In the genomic region with DNA sequence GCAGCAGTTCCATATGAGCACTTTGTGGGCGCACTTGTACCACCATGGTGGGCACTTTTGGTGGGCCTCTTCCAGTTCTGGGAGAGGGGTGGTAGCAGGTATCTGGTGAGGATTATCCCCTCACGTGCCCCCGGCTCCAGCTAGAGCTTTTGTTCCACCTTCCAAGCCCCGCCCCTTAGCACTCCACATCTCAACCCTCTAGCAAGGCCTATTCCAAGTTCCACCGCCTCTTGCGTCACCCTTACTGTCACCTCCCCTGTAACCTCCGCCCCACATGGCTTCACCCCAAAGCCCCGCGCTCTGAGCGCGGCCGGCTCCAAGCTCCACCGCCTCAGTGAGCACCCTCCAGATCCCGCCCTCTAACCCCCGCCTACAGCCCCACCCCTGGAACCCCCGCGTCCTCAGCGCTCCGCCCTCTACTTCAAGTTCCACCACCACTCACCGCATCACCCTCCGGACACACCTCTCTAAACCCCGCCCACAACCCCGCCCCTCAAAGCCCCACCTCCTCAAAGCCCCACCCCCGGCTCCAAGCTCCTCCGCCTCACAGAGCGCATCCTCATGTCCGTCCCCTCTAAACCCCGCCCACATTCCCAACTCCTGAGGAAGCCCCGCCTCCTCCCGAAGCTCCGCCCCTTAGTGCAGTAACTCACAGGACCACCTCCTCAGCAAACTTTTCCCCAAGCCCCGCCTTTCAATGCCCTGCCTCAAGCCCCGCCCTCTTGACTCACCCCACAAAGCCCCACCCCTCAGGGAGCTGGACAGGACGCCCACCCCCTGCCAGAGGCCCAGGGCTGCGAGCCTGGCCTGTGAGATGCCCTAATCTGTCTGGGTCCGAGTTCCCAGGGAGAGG, we compare ENCODE assay signal across 9 cellular contexts. TPM values are rescaled to one million over a fixed set of nuclear protein-coding genes. Genes with fewer than 3 reads are reported as not detected.
DNase-seq lines count a peak whose midpoint lies in the region; ATAC-seq, FAIRE-seq and TF ChIP-seq lines count a peak whose summit lies in the region.
"Had no signal": no experiment of that assay in that cellular context is flagged by ENCODE, and none has a peak within 500 bp of the region (broad histone marks: within the 10 kb centered on the region; RNA-seq: fewer than 3 reads in every experiment).

No MANE protein-coding gene starts in this region.

- H3K4me1 ChIP-seq in endothelial cell of umbilical vein (ENCODE audit: control insufficient read depth, extremely low read depth, insufficient read depth, low read length), result no peaks in the 10 kb centered on the region

- H3K4me2 ChIP-seq in endothelial cell of umbilical vein (ENCODE audit: insufficient read depth, low read length), result no peak overlapping the region

- FAIRE-seq in endothelial cell of umbilical vein (lab: Jason Lieb, UNC), result peak; percentile 66

- no peaks in the 10 kb centered on the region; the same call in 1 of the 2 replicates for H3K27me3 Mint-ChIP-seq in WTC11 (ENCODE audit: low read depth)

- CTCF ChIA-PET in WTC11 (lab: Charles Lee) (interaction anchor here (0.6 to 4.0 kb wide), 37 partner anchors 9 to 457 kb away, joined by 3 to 46 read pairs (median 5); partner anchors contain the start of genes CSHL1, DCAF7, ERN1 and GH1), endothelial cell of umbilical vein (lab: Charles Lee) (interaction anchor here (1.1 to 2.4 kb wide), 4 partner anchors 8 to 42 kb away, joined by 4 to 11 read pairs (median 6); no protein-coding TSS in a partner anchor)

- no peak overlapping the region for H3K27ac ChIP-seq in endothelial cell of umbilical vein (ENCODE audit: insufficient read depth, low read depth, low read length)

- H3K9me3 ChIP-seq in endothelial cell of umbilical vein (replicated peaks; ENCODE audit: control insufficient read depth, insufficient read depth, low read length), result no peaks in the 10 kb centered on the region

- POLR2A ChIA-PET in WTC11 (lab: Charles Lee), result interaction anchor here (0.6 to 1.6 kb wide), 13 partner anchors 10 to 185 kb away, joined by 3 to 9 read pairs (median 4); no protein-coding TSS in a partner anchor
- POLR2A ChIA-PET in endothelial cell of umbilical vein (lab: Charles Lee), result no interaction called here

- TF ChIP-seq CTCF in LNCaP clone FGC (IDR thresholded peaks at IDR 0.05; ENCODE audit: control insufficient read depth, extremely low read depth, insufficient read depth) (no peak), WTC11 (IDR thresholded peaks at IDR 0.05) (no peak), endothelial cell of umbilical vein (IDR thresholded peaks at IDR 0.05; ENCODE audit: extremely low read depth in 1 of 2, insufficient read depth in 1 of 2, low read depth in 1 of 2, low read length in 2 of 2) (no peak)

- TF ChIP-seq POLR2A in endothelial cell of umbilical vein (IDR thresholded peaks at IDR 0.05; ENCODE audit: low read depth, low read length), result no peak

- H3K27me3 ChIP-seq in endothelial cell of umbilical vein (ENCODE audit: control insufficient read depth in 2 of 2, insufficient read depth in 2 of 2, low read length in 2 of 2), result no peaks in the 10 kb centered on the region

- dilution Hi-C loops in endothelial cell of umbilical vein (cut with MboI; ENCODE audit: extremely low pct_ligation_motif_present, low sequenced_read_pairs), result no loop called here

- H3K9me3 Mint-ChIP-seq in WTC11, result no peaks in the 10 kb centered on the region

- H3K79me2 ChIP-seq in endothelial cell of umbilical vein (ENCODE audit: control insufficient read depth, insufficient read depth, low read length), result no peaks in the 10 kb centered on the region

- H3K9ac ChIP-seq in endothelial cell of umbilical vein (replicated peaks; ENCODE audit: extremely low read depth, insufficient read depth, low read length), result no peak overlapping the region

- DNase-seq in COLO829 (ENCODE audit: low spot score) (peak; percentile 91), LNCaP clone FGC (ENCODE audit: low read depth) (peak; percentile 6), WTC11 (ENCODE audit: low spot score) (peak; percentile 100), endothelial cell of umbilical vein (ENCODE audit: low read depth, low spot score) (peak; percentile 70), myocyte (ENCODE audit: low read depth) (peak; percentile 78)

- H3K4me1 Mint-ChIP-seq in WTC11, result peaks cover 20% of the 10 kb centered on the region

- peak overlapping the region; percentile 76 for H3K4me3 Mint-ChIP-seq in WTC11

- BruUV-seq in endothelial cell of umbilical vein (replicated peaks; lab: Mats Ljungman, UMichigan), result no TSS peak

- 0 out of 2 replicates have a peak overlapping the region, but pooled peaks have one; percentile 70 for H3K27ac Mint-ChIP-seq in WTC11

- no peaks in the 10 kb centered on the region for H3K36me3 ChIP-seq in endothelial cell of umbilical vein (ENCODE audit: control insufficient read depth in 2 of 2, extremely low read depth in 1 of 2, insufficient read depth in 2 of 2, low read length in 2 of 2)

- H3K36me3 Mint-ChIP-seq in WTC11, result no peaks in the 10 kb centered on the region; the same call in 1 of the 2 replicates

- intact Hi-C loops in endothelial cell of umbilical vein (cut with micrococcal nuclease), result no loop called here

- ATAC-seq in WTC11 (peak; percentile 90), HG03354 (IDR thresholded peaks at IDR 0.05; ENCODE audit: poor library complexity, severe bottlenecking, unreplicated experiment) (no peak), HG02938 (IDR thresholded peaks at IDR 0.05; ENCODE audit: unreplicated experiment) (no peak), HG02759 (IDR thresholded peaks at IDR 0.05; ENCODE audit: unreplicated experiment) (no peak)

- no peaks in the 10 kb centered on the region for H3K9me1 ChIP-seq in endothelial cell of umbilical vein (replicated peaks; ENCODE audit: control insufficient read depth, extremely low read depth, insufficient read depth, low read length)

- H2AFZ ChIP-seq in endothelial cell of umbilical vein (ENCODE audit: low read depth, low read length), result peak overlapping the region; percentile 41

- H3K4me3 ChIP-seq in LNCaP clone FGC (ENCODE audit: low read depth, low read length) (no peak overlapping the region), endothelial cell of umbilical vein (replicated peaks in 1 of 3; ENCODE audit: insufficient read depth in 1 of 3, low read depth in 1 of 3, low read length in 3 of 3) (no peak overlapping the region)

- no peaks in the 10 kb centered on the region for H4K20me1 ChIP-seq in endothelial cell of umbilical vein (replicated peaks; ENCODE audit: control insufficient read depth, extremely low read depth, insufficient read depth, low read length)

RNA-seq across cellular contexts. Expression of gene SCN4A, which starts 11.1 kb away (rescaled TPM):
- total RNA-seq in WTC11 (2021) (5.2 to 5.8 TPM (median 5.5 TPM) in 3 replicates), endothelial cell of umbilical vein (0.40 TPM in 1 of 2 replicates, not detected in the other), myocyte (99.4 and 105 TPM in 2 replicates)
- 0.01 and 0.02 TPM in 2 replicates for polyA plus RNA-seq in endothelial cell of umbilical vein
- polyA plus RNA-seq in endothelial cell of umbilical vein (2011; cell fraction: cytosol; rRNA removed), result 0.06 and 0.11 TPM in 2 replicates
- 0.08 and 0.20 TPM in 2 replicates for polyA plus RNA-seq in endothelial cell of umbilical vein (2011; cell fraction: nucleus; rRNA removed)
- polyA plus RNA-seq in endothelial cell of umbilical vein (2012), result 0.04 and 0.13 TPM in 2 replicates
- polyA minus RNA-seq in endothelial cell of umbilical vein, result 0.07 TPM in 1 of 2 replicates, not detected in the other
- polyA minus RNA-seq in endothelial cell of umbilical vein (2011; cell fraction: cytosol; rRNA and poly(A)+ RNA removed), result 0.51 TPM
- 0.10 TPM in 1 of 2 replicates, not detected in the other for polyA minus RNA-seq in endothelial cell of umbilical vein (2011; cell fraction: nucleus; rRNA and poly(A)+ RNA removed)
- 8.0 TPM for polyA plus RNA-seq in myocyte (2012)

RNA-seq across cellular contexts. Expression of gene CD79B, which starts 29.4 kb away (rescaled TPM):
- total RNA-seq in WTC11 (2021) (3.0 to 3.5 TPM (median 3.2 TPM) in 3 replicates), endothelial cell of umbilical vein (0.60 and 2.1 TPM in 2 replicates), myocyte (0.99 and 4.8 TPM in 2 replicates)
- polyA plus RNA-seq in endothelial cell of umbilical vein, result 2.2 and 3.9 TPM in 2 replicates
- polyA plus RNA-seq in endothelial cell of umbilical vein (2011; cell fraction: cytosol; rRNA removed), result 2.5 and 2.7 TPM in 2 replicates
- 0.41 and 0.67 TPM in 2 replicates for polyA plus RNA-seq in endothelial cell of umbilical vein (2011; cell fraction: nucleus; rRNA removed)
- polyA plus RNA-seq in endothelial cell of umbilical vein (2012), result 2.3 and 2.7 TPM in 2 replicates
- 0.29 and 1.9 TPM in 2 replicates for polyA minus RNA-seq in endothelial cell of umbilical vein
- not detected for polyA minus RNA-seq in endothelial cell of umbilical vein (2011; cell fraction: cytosol; rRNA and poly(A)+ RNA removed)
- polyA minus RNA-seq in endothelial cell of umbilical vein (2011; cell fraction: nucleus; rRNA and poly(A)+ RNA removed), result 0.34 TPM in 1 of 2 replicates, not detected in the other
- not detected for polyA plus RNA-seq in myocyte (2012)

RNA-seq across cellular contexts. Expression of gene PRR29, which starts 36.6 kb away (rescaled TPM):
- total RNA-seq in WTC11 (2021) (0.64 to 1.1 TPM (median 0.85 TPM) in 3 replicates), endothelial cell of umbilical vein (0.78 and 1.2 TPM in 2 replicates), myocyte (0.08 and 0.26 TPM in 2 replicates)
- 0.39 and 0.60 TPM in 2 replicates for polyA plus RNA-seq in endothelial cell of umbilical vein
- polyA plus RNA-seq in endothelial cell of umbilical vein (2011; cell fraction: cytosol; rRNA removed), result 0.22 and 0.25 TPM in 2 replicates
- polyA plus RNA-seq in endothelial cell of umbilical vein (2011; cell fraction: nucleus; rRNA removed), result 1.1 TPM in 2 replicates
- polyA plus RNA-seq in endothelial cell of umbilical vein (2012), result 27.6 and 50.2 TPM in 2 replicates
- 0.40 and 0.46 TPM in 2 replicates for polyA minus RNA-seq in endothelial cell of umbilical vein
- not detected for polyA minus RNA-seq in endothelial cell of umbilical vein (2011; cell fraction: cytosol; rRNA and poly(A)+ RNA removed)
- 0.53 and 0.77 TPM in 2 replicates for polyA minus RNA-seq in endothelial cell of umbilical vein (2011; cell fraction: nucleus; rRNA and poly(A)+ RNA removed)
- 0.06 TPM for polyA plus RNA-seq in myocyte (2012)

RNA-seq across cellular contexts. Expression of gene GH1, which starts 42.9 kb away (rescaled TPM):
- total RNA-seq in WTC11 (2021), result not detected in 3 replicates
- not detected in 2 replicates for total RNA-seq in endothelial cell of umbilical vein
- polyA plus RNA-seq in endothelial cell of umbilical vein, result not detected in 2 replicates
- polyA plus RNA-seq in endothelial cell of umbilical vein (2011; cell fraction: cytosol; rRNA removed), result not detected in 2 replicates
- polyA plus RNA-seq in endothelial cell of umbilical vein (2011; cell fraction: nucleus; rRNA removed), result not detected in 2 replicates
- polyA plus RNA-seq in endothelial cell of umbilical vein (2012), result not detected in 2 replicates
- polyA minus RNA-seq in endothelial cell of umbilical vein, result not detected in 2 replicates
- not detected for polyA minus RNA-seq in endothelial cell of umbilical vein (2011; cell fraction: cytosol; rRNA and poly(A)+ RNA removed)
- not detected in 2 replicates for polyA minus RNA-seq in endothelial cell of umbilical vein (2011; cell fraction: nucleus; rRNA and poly(A)+ RNA removed)
- not detected in 2 replicates for total RNA-seq in myocyte
- polyA plus RNA-seq in myocyte (2012), result not detected
- total RNA-seq: mononuclear cell had no signal

RNA-seq across cellular contexts. Expression of gene CSHL1, which starts 50.5 kb away (rescaled TPM):
- total RNA-seq in WTC11 (2021) (not detected in 3 replicates), endothelial cell of umbilical vein (not detected in 2 replicates), myocyte (not detected in 2 replicates)
- not detected in 2 replicates for polyA plus RNA-seq in endothelial cell of umbilical vein
- polyA plus RNA-seq in endothelial cell of umbilical vein (2011; cell fraction: cytosol; rRNA removed), result not detected in 2 replicates
- polyA plus RNA-seq in endothelial cell of umbilical vein (2011; cell fraction: nucleus; rRNA removed), result not detected in 2 replicates
- not detected in 2 replicates for polyA plus RNA-seq in endothelial cell of umbilical vein (2012)
- not detected in 2 replicates for polyA minus RNA-seq in endothelial cell of umbilical vein
- polyA minus RNA-seq in endothelial cell of umbilical vein (2011; cell fraction: cytosol; rRNA and poly(A)+ RNA removed), result not detected
- not detected in 2 replicates for polyA minus RNA-seq in endothelial cell of umbilical vein (2011; cell fraction: nucleus; rRNA and poly(A)+ RNA removed)
- polyA plus RNA-seq in myocyte (2012), result not detected
- total RNA-seq: mononuclear cell had no signal

Comparison
In these comparisons a context has a peak if more than half of its experiments do, and no peak if none do; other contexts are left out.
1. DNase-seq: peak in every context shown above with its lines; median percentile 100 in WTC11; 91 in COLO829; 78 in myocyte; 70 in endothelial cell of umbilical vein; 6 in LNCaP clone FGC.
2. RNA of gene SCN4A, which starts 11.1 kb away (total RNA-seq): 99.4 to 105 TPM in myocyte; 5.2 to 5.8 TPM in WTC11 and 0.40 TPM in endothelial cell of umbilical vein; every median in the first group is over 10 times any median in the second.